In genomic region chr14:69673578-69674305, GRCh38 we compare ENCODE assay signal across 10 cellular contexts.
DNase-seq lines count a peak whose midpoint lies in the region; ATAC-seq, FAIRE-seq and TF ChIP-seq lines count a peak whose summit lies in the region.
"Had no signal": no experiment of that assay in that cellular context is flagged by ENCODE, and none has a peak within 500 bp of the region (broad histone marks: within the 10 kb centered on the region; RNA-seq: fewer than 3 reads in every experiment).

No MANE protein-coding gene starts in this region.

- no peak for TF ChIP-seq CTCF in foreskin fibroblast (IDR thresholded peaks at IDR 0.05; ENCODE audit: low read depth, low read length)

- H3K27me3 ChIP-seq in small intestine (ENCODE audit: control insufficient read depth in 2 of 2, insufficient read depth in 2 of 2, low read length in 2 of 2): no peaks in the 10 kb centered on the region
- H3K27me3 ChIP-seq: SJSA1 had no signal

- H3K36me3 ChIP-seq in small intestine (ENCODE audit: control insufficient read depth in 2 of 2, insufficient read depth in 2 of 2, low read length in 2 of 2): no peaks in the 10 kb centered on the region
- H3K36me3 ChIP-seq: SJSA1 had no signal

- no peak for ATAC-seq in HG03520 (IDR thresholded peaks at IDR 0.05; ENCODE audit: unreplicated experiment)

- H3K4me1 ChIP-seq in small intestine (ENCODE audit: control insufficient read depth in 2 of 2, insufficient read depth in 1 of 2, low read depth in 1 of 2, low read length in 1 of 2): peaks cover 17 to 25% of the 10 kb centered on the region in 2 donors
- H3K4me1 ChIP-seq: SJSA1 had no signal

- H3K9me3 ChIP-seq in small intestine (ENCODE audit: control insufficient read depth, low read depth): no peaks in the 10 kb centered on the region
- H3K9me3 ChIP-seq: SJSA1 had no signal

- DNase-seq in GM19239 (ENCODE audit: insufficient read length, low spot score): no peak
- peak; percentile 38 for DNase-seq in KG1 (lab: John Stamatoyannopoulos, UW)
- DNase-seq in germinal center (ENCODE audit: low spot score): peak; percentile 47
- peak; percentile 57 for DNase-seq in small intestine
- no peak for DNase-seq in NK-92 treated with Interleukin-12 subunit alpha and Interleukin-12 subunit beta, amount 100 ng/mL, for 24 hours (lab: John Stamatoyannopoulos, UW)
- no peak for DNase-seq in foreskin fibroblast
- no peak for DNase-seq in superior temporal gyrus (ENCODE audit: extremely low spot score)

- 17 to 27% (median 18%) methylated on average over 9 of the region's 9 CpGs for WGBS in small intestine, 3 donors

- peak overlapping the region in 1 of 2 donors; percentile 70 for H3K27ac ChIP-seq in small intestine (ENCODE audit: low read depth in 1 of 2, low read length in 1 of 2)
- H3K27ac ChIP-seq: epithelial cell of prostate, SJSA1 had no signal

- no peak overlapping the region for H3K4me3 ChIP-seq in small intestine (ENCODE audit: low read depth in 1 of 2, low read length in 2 of 2)
- no peak overlapping the region for H3K4me3 ChIP-seq in foreskin fibroblast (ENCODE audit: low read depth in 1 of 2, low read length in 2 of 2)
- H3K4me3 ChIP-seq: SJSA1 had no signal

- peak; percentile 95 for FAIRE-seq in GM19239 (lab: Jason Lieb, UNC)
- FAIRE-seq in small intestine (lab: Jason Lieb, UNC): no peak

Comparison
In these comparisons a context has a peak if more than half of its experiments do, and no peak if none do; other contexts are left out.
1. DNase-seq: peak in KG1 (single experiment), germinal center (single experiment) and small intestine (single experiment); none in GM19239 (single experiment), NK-92 treated with Interleukin-12 subunit alpha and Interleukin-12 subunit beta, amount 100 ng/mL, for 24 hours (single experiment), foreskin fibroblast (0 of 2) and superior temporal gyrus (single experiment).